ENCODE assay signal across 13 cellular contexts in the genomic region with DNA sequence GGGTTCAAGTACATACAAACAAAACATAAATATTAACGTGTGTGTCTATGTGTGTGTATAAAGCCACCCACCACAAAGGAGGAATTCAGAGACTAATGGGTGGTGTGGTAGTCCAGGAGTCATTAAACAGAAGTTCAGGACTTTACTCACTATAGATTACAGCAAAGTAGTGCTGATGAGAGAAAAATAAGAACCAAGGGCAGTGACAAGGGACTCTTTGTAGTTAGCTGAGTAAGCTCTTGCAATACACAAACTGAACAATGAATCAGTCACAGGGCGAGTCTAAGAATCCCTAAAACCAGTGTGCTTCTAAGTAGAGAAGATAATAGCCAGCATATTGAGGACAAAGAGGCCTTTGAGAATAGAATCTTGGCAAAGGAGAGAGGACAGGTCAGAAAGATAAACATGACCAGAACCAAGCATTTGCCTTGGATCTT.
A peak's percentile ranks its signal among the peaks of the same experiment; 100 is the strongest.
DNase-seq lines count a peak whose midpoint lies in the region; ATAC-seq, FAIRE-seq and TF ChIP-seq lines count a peak whose summit lies in the region.
"Had no signal": no experiment of that assay in that cellular context is flagged by ENCODE, and none has a peak within 500 bp of the region (broad histone marks: within the 10 kb centered on the region; RNA-seq: fewer than 3 reads in every experiment).

No MANE protein-coding gene starts in this region.

- no peak for FAIRE-seq in bronchial epithelial cell (lab: Jason Lieb, UNC)
- FAIRE-seq: TTC549 had no signal

- peak overlapping the region in 3 of 4 donors; percentile 6 to 83 (median 78) for H3K27ac ChIP-seq in tibial nerve
- H3K27ac ChIP-seq: gastrocnemius medialis, neutrophil had no signal

- TF ChIP-seq CTCF in bronchial epithelial cell (IDR thresholded peaks at IDR 0.05; ENCODE audit: insufficient read depth, low read length, severe bottlenecking) (no peak), tibial nerve (IDR thresholded peaks at IDR 0.05) (no peak)

- no peaks in the 10 kb centered on the region for H3K27me3 ChIP-seq in bronchial epithelial cell (ENCODE audit: control insufficient read depth, insufficient read depth, low read length)
- no peaks in the 10 kb centered on the region for H3K27me3 ChIP-seq in tibial nerve
- H3K27me3 ChIP-seq: gastrocnemius medialis, neutrophil had no signal

- H3K4me3 ChIP-seq in bronchial epithelial cell (ENCODE audit: low read depth, low read length) (no peak overlapping the region), tibial nerve (no peak overlapping the region)
- H3K4me3 ChIP-seq: gastrocnemius medialis had no signal

- TF ChIP-seq POLR2A in tibial nerve (IDR thresholded peaks at IDR 0.05), result no peak

- H3K36me3 ChIP-seq in bronchial epithelial cell (ENCODE audit: control insufficient read depth, insufficient read depth, low read length), result no peaks in the 10 kb centered on the region
- no peaks in the 10 kb centered on the region for H3K36me3 ChIP-seq in tibial nerve
- H3K36me3 ChIP-seq: gastrocnemius medialis, neutrophil had no signal

- TF ChIP-seq EP300 in tibial nerve (IDR thresholded peaks at IDR 0.05), result peak in 1 of 2 donors; percentile 64

- peak; percentile 24 for DNase-seq in NCI-H748 (lab: John Stamatoyannopoulos, UW; ENCODE audit: unreplicated experiment)
- DNase-seq in NCI-H748 treated with DMSO at 0.1 percent for 48 hours (lab: John Stamatoyannopoulos, UW), result no peak
- DNase-seq in bronchial epithelial cell (ENCODE audit: low read depth), result peak; percentile 67
- DNase-seq in kidney tubule cell (ENCODE audit: low spot score), result peak; percentile 65
- no peak for DNase-seq in tibial nerve (ENCODE audit: low spot score in 2 of 2)
- DNase-seq in NCI-H1417 treated with DMSO at 0.1 percent for 48 hours (lab: John Stamatoyannopoulos, UW), result no peak
- DNase-seq in 8988T, result no peak
- DNase-seq: activated naive CD4-positive, alpha-beta T cell treated with anti-CD3 and anti-CD28 coated beads, Interleukin-2, amount 10 ng/mL, durations not matched to agents 7 days and 5 days; gastrocnemius medialis; NCI-H524 had no signal

- ATAC-seq in HG02885 (IDR thresholded peaks at IDR 0.05; ENCODE audit: poor library complexity, unreplicated experiment), result no peak

- 16 to 17% methylated on average over 2 of the region's 2 CpGs for WGBS in tibial nerve, 2 donors

- no peaks in the 10 kb centered on the region for H3K9me3 ChIP-seq in tibial nerve
- H3K9me3 ChIP-seq: gastrocnemius medialis, neutrophil had no signal

- H3K4me1 ChIP-seq in tibial nerve, result peaks cover 0 to 42% (median 9%) of the 10 kb centered on the region in 4 donors

Comparison
In these comparisons a context has a peak if more than half of its experiments do, and no peak if none do; other contexts are left out.
1. DNase-seq: peak in NCI-H748 (single experiment), bronchial epithelial cell (single experiment) and kidney tubule cell (single experiment); none in NCI-H748 treated with DMSO at 0.1 percent for 48 hours (single experiment), tibial nerve (0 of 2), NCI-H1417 treated with DMSO at 0.1 percent for 48 hours (single experiment) and 8988T (single experiment).